11 cellular contexts compared by ENCODE assay signal in the genomic region with DNA sequence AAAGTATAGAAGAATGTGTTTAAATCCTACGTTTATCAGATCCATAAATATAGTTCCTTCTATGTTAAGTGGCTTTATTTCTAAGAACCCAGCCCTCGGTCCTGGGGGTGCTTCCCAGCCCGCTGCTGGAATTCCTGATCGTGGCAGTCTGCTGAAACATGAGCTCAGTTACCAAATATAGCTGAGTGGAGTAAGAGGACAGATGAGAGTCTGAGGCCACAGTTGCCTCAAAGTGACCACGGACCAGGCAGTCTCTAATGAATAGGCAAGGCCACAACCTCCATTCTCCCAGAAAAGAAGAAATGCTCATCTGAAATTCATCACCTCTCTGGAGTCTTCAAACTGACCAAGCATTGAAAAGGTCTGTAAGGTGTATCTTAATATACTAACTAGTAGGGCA. TPM values are rescaled to one million over a fixed set of nuclear protein-coding genes. Genes with fewer than 3 reads are reported as not detected.
A peak's percentile ranks its signal among the peaks of the same experiment; 100 is the strongest.
DNase-seq lines count a peak whose midpoint lies in the region; ATAC-seq, FAIRE-seq and TF ChIP-seq lines count a peak whose summit lies in the region.
"Had no signal": no experiment of that assay in that cellular context is flagged by ENCODE, and none has a peak within 500 bp of the region (broad histone marks: within the 10 kb centered on the region; RNA-seq: fewer than 3 reads in every experiment).

A gene (plus strand): TSS at position 219 of the 400 bp plus-strand sequence.

- no peaks in the 10 kb centered on the region for H3K79me2 ChIP-seq in H1 (ENCODE audit: control insufficient read depth in 1 of 2, insufficient read depth in 2 of 2, low read length in 2 of 2)

- peak; percentile 50 to 74 for ATAC-seq in lower lobe of right lung

- 0 out of 7 replicates have a peak, but pooled peaks cover 0 to 2% (median 0%) of the 10 kb centered on the region in 4 experiments for H3K4me1 ChIP-seq in H1 (replicated peaks in 1 of 4; ENCODE audit: control insufficient read depth in 3 of 4, insufficient read depth in 4 of 4, low read length in 3 of 4)
- no peaks in the 10 kb centered on the region for H3K4me1 ChIP-seq in lower lobe of right lung
- no peaks in the 10 kb centered on the region for H3K4me1 ChIP-seq in urinary bladder (ENCODE audit: insufficient read depth)

- POLR2A ChIA-PET in H1 (lab: Charles Lee; ENCODE audit: partially characterized antibody), result no interaction called here
- POLR2A ChIA-PET in activated CD4-positive, alpha-beta T cell treated with anti-CD3 and anti-CD28 coated beads, Interleukin-2, amount 10 ng/mL, durations not matched to agents 7 days and 5 days (lab: Charles Lee), result no interaction called here

- H3K4me3 ChIP-seq in H1 (ENCODE audit: extremely low read depth in 1 of 4, insufficient read depth in 2 of 4, low read depth in 3 of 4, low read length in 4 of 4), result no peak within 1 kb of the TSS
- no peak within 1 kb of the TSS for H3K4me3 ChIP-seq in lower lobe of right lung
- no peak within 1 kb of the TSS for H3K4me3 ChIP-seq in urinary bladder (ENCODE audit: low read depth, low read length)

- H3K4me3 Mint-ChIP-seq in activated CD4-positive, alpha-beta T cell treated with anti-CD3 and anti-CD28 coated beads, Interleukin-2, amount 10 ng/mL, durations not matched to agents 7 days and 5 days, result no peak within 1 kb of the TSS

- TF ChIP-seq POLR2A in H1 (IDR thresholded peaks at IDR 0.05; ENCODE audit: control extremely low read depth in 1 of 2, low read depth in 2 of 2, low read length in 2 of 2), result no peak

- no peak within 1 kb of the TSS for H4K5ac ChIP-seq in H1 (ENCODE audit: insufficient read length, low read depth, low read length)

- H3K18ac ChIP-seq in H1 (ENCODE audit: extremely low read depth, low read length), result no peak within 1 kb of the TSS

- H3K4me2 ChIP-seq in H1 (ENCODE audit: insufficient read depth in 1 of 2, low read depth in 2 of 2, low read length in 2 of 2), result no peak within 1 kb of the TSS

- H3K27me3 Mint-ChIP-seq in activated CD4-positive, alpha-beta T cell treated with anti-CD3 and anti-CD28 coated beads, Interleukin-2, amount 10 ng/mL, durations not matched to agents 7 days and 5 days, result peaks cover 16% of the 10 kb centered on the region

- no peak within 1 kb of the TSS for H3K4ac ChIP-seq in H1 (replicated peaks; ENCODE audit: insufficient read length, low read depth, low read length)

- TF ChIP-seq EP300 in H1 (IDR thresholded peaks at IDR 0.05; ENCODE audit: borderline replicate concordance in 1 of 2, low read depth in 2 of 2, low read length in 2 of 2), result no peak

- no peak within 1 kb of the TSS for H2BK120ac ChIP-seq in H1 (replicated peaks; ENCODE audit: low read depth, low read length)

- H4K91ac ChIP-seq in H1 (replicated peaks; ENCODE audit: insufficient read length, low read length), result no peak within 1 kb of the TSS

- intact Hi-C loops in T-helper 1 cell treated with Interleukin-12 subunit alpha and Interleukin-12 subunit beta and Interleukin-4 antibody, amounts not matched to agents 30 ng/mL and 1 ng/mL, for 36 hours (cut with micrococcal nuclease), result no loop called here
- intact Hi-C loops in lower lobe of right lung (cut with DNase I), result no loop called here

- FAIRE-seq in H1 (lab: Jason Lieb, UNC), result no peak

- H3K79me1 ChIP-seq in H1 (ENCODE audit: low read depth, low read length), result no peaks in the 10 kb centered on the region

- no peak within 1 kb of the TSS for H2BK20ac ChIP-seq in H1 (ENCODE audit: low read length)

- H3K27ac Mint-ChIP-seq in activated CD4-positive, alpha-beta T cell treated with anti-CD3 and anti-CD28 coated beads, Interleukin-2, amount 10 ng/mL, durations not matched to agents 7 days and 5 days, result no peak within 1 kb of the TSS

- CTCF ChIA-PET in H1 (lab: Charles Lee; ENCODE audit: partially characterized antibody), result interaction anchor here (1.2 to 1.4 kb wide), 2 partner anchors 9 to 425 kb away, joined by 3 to 4 read pairs; no protein-coding TSS in a partner anchor
- CTCF ChIA-PET in activated CD4-positive, alpha-beta T cell treated with anti-CD3 and anti-CD28 coated beads, Interleukin-2, amount 10 ng/mL, durations not matched to agents 7 days and 5 days (lab: Charles Lee), result interaction anchor here (1.1 kb wide), 1 partner anchor 13 kb away, joined by 3 read pairs; no protein-coding TSS in a partner anchor

- H3K27me3 ChIP-seq in H1 (replicated peaks in 1 of 4; ENCODE audit: control insufficient read depth in 3 of 4, extremely low read depth in 1 of 4, insufficient read depth in 3 of 4, low read length in 3 of 4), result no peaks in the 10 kb centered on the region
- no peaks in the 10 kb centered on the region for H3K27me3 ChIP-seq in lower lobe of right lung (ENCODE audit: low read depth)
- H3K27me3 ChIP-seq: neutrophil had no signal

- H3K9ac ChIP-seq in H1 (replicated peaks in 1 of 4; ENCODE audit: extremely low read depth in 1 of 4, low read depth in 3 of 4, low read length in 3 of 4), result no peak within 1 kb of the TSS

- H4K20me1 ChIP-seq in H1 (replicated peaks in 1 of 2; ENCODE audit: control insufficient read depth in 1 of 2, insufficient read depth in 2 of 2, low read length in 2 of 2), result no peaks in the 10 kb centered on the region

- H3K27ac ChIP-seq in H1 (ENCODE audit: low read depth, low read length) (no peak within 1 kb of the TSS), lower lobe of right lung (no peak within 1 kb of the TSS), urinary bladder (ENCODE audit: low read depth) (no peak within 1 kb of the TSS)
- H3K27ac ChIP-seq: neutrophil had no signal

- no peak within 1 kb of the TSS for H4K8ac ChIP-seq in H1 (ENCODE audit: extremely low read depth, insufficient read depth, low read length)

- H2BK5ac ChIP-seq in H1 (ENCODE audit: low read depth, low read length), result no peak within 1 kb of the TSS

- H2AFZ ChIP-seq in H1 (ENCODE audit: low read length), result peak within 1 kb of the TSS; percentile 64; the same call in 1 of the 2 replicates

- no peaks in the 10 kb centered on the region for H3K36me3 Mint-ChIP-seq in activated CD4-positive, alpha-beta T cell treated with anti-CD3 and anti-CD28 coated beads, Interleukin-2, amount 10 ng/mL, durations not matched to agents 7 days and 5 days (ENCODE audit: low read depth)

- H3K56ac ChIP-seq in H1 (replicated peaks; ENCODE audit: insufficient read length, low read depth, low read length), result no peak within 1 kb of the TSS

- H3K9me3 ChIP-seq in H1 (ENCODE audit: insufficient read depth in 2 of 2, low read depth in 1 of 2, low read length in 1 of 2), result no peaks in the 10 kb centered on the region
- H3K9me3 ChIP-seq in lower lobe of right lung, result no peaks in the 10 kb centered on the region
- H3K9me3 ChIP-seq: neutrophil had no signal

- DNase-seq in T-helper 1 cell (no peak), H1 (ENCODE audit: low read depth in 1 of 2, low spot score in 2 of 2) (no peak), lower lobe of right lung (peak; percentile 47), midbrain (lab: John Stamatoyannopoulos, UW) (no peak), NCI-H748 treated with DMSO at 0.1 percent for 48 hours (lab: John Stamatoyannopoulos, UW) (no peak)
- DNase-seq in activated CD4-positive, alpha-beta T cell treated with anti-CD3 and anti-CD28 coated beads, Interleukin-2, amount 10 ng/mL, durations not matched to agents 7 days and 5 days, result no peak
- DNase-seq: amniotic stem cell, trophoblast cell had no signal

- H3K4me1 Mint-ChIP-seq in activated CD4-positive, alpha-beta T cell treated with anti-CD3 and anti-CD28 coated beads, Interleukin-2, amount 10 ng/mL, durations not matched to agents 7 days and 5 days, result no peaks in the 10 kb centered on the region

- H3K9me3 Mint-ChIP-seq in activated CD4-positive, alpha-beta T cell treated with anti-CD3 and anti-CD28 coated beads, Interleukin-2, amount 10 ng/mL, durations not matched to agents 7 days and 5 days, result no peaks in the 10 kb centered on the region

- no peaks in the 10 kb centered on the region for H3K36me3 ChIP-seq in H1 (ENCODE audit: control insufficient read depth in 2 of 4, insufficient read depth in 4 of 4, low read length in 3 of 4)
- no peaks in the 10 kb centered on the region for H3K36me3 ChIP-seq in lower lobe of right lung
- no peaks in the 10 kb centered on the region for H3K36me3 ChIP-seq in urinary bladder (ENCODE audit: insufficient read depth)
- H3K36me3 ChIP-seq: neutrophil had no signal

- no peak within 1 kb of the TSS for H3K23ac ChIP-seq in H1 (ENCODE audit: insufficient read length)

- no peak within 1 kb of the TSS for H3K14ac ChIP-seq in H1 (ENCODE audit: insufficient read length)

- H3K23me2 ChIP-seq in H1 (ENCODE audit: low read depth, low read length), result no peaks in the 10 kb centered on the region

- H2AK5ac ChIP-seq in H1 (ENCODE audit: low read depth, low read length), result no peak within 1 kb of the TSS

- TF ChIP-seq CTCF in H1 (IDR thresholded peaks at IDR 0.05; ENCODE audit: control extremely low read depth in 1 of 3, insufficient read depth in 1 of 3, low read depth in 1 of 3, low read length in 3 of 3) (no peak), lower lobe of right lung (IDR thresholded peaks at IDR 0.05) (no peak)

- no peak for TF ChIP-seq RAD21 in H1 (IDR thresholded peaks at IDR 0.05 in 1 of 2, conservative IDR thresholded peaks at IDR 0.05 in 1 of 2; ENCODE audit: low read depth in 2 of 2, low read length in 2 of 2)

- 61% methylated on average over 5 of the region's 5 CpGs; no CpG with 5 or more reads in 1 of the 2 experiments for WGBS in H1 (ENCODE audit: extremely low coverage in 1 of 2, insufficient coverage in 1 of 2, insufficient read length in 1 of 2, insufficient replicate concordance in 2 of 2, low coverage in 1 of 2, low lambda C conversion rate in 2 of 2, missing lambda C conversion rate in 1 of 2), 2 experiments
- 30% methylated on average over 5 of the region's 5 CpGs for whole genome bisulfite sequencing in urinary bladder

- H2BK12ac ChIP-seq in H1 (ENCODE audit: low read depth, low read length), result no peak within 1 kb of the TSS

- H2BK15ac ChIP-seq in H1 (ENCODE audit: low read length), result no peak within 1 kb of the TSS

TF ChIP-seq in H1, 55 proteins besides CTCF, POLR2A, EP300 and RAD21 (continues in another document):
- TF ChIP-seq TAF7 (optimal IDR thresholded peaks at IDR 0.05; ENCODE audit: borderline replicate concordance, low read depth, low read length), result no peak

RNA-seq across cellular contexts. Expression of the gene that starts here (rescaled TPM):
- total RNA-seq in T-helper 1 cell treated with Interleukin-12 subunit alpha and Interleukin-12 subunit beta and Interleukin-4 antibody, amounts not matched to agents 30 ng/mL and 1 ng/mL, for 36 hours, result 10.3 and 12.1 TPM in 2 replicates
- 25.0 and 26.7 TPM in 2 replicates for total RNA-seq in H1 (2021; fragmentation: NEBNext Ultra II Directional; extraction: Animal tissue kit (Norgen Biotek cat#: 25700))
- 7.0 and 10.5 TPM in 2 replicates for polyA plus RNA-seq in H1 (2011; rRNA removed)
- polyA plus RNA-seq in H1 (2011; cell fraction: cytosol; rRNA removed), result 8.3 TPM
- polyA plus RNA-seq in H1 (2011; cell fraction: nucleus; rRNA removed), result 27.3 TPM
- 19.4 to 32.9 TPM (median 24.7 TPM) in 4 replicates for polyA plus RNA-seq in H1 (2012, experiment 1 of 2)
- 4.0 TPM for polyA plus RNA-seq in H1 (2012, experiment 2 of 2)
- 9.5 TPM for polyA plus RNA-seq in H1 (2013, experiment 1 of 2)
- polyA plus RNA-seq in H1 (2013, experiment 2 of 2), result 9.3 TPM
- 25.4 and 27.2 TPM in 2 replicates for polyA minus RNA-seq in H1 (2011; rRNA and poly(A)+ RNA removed)
- polyA minus RNA-seq in H1 (2011; cell fraction: cytosol; rRNA and poly(A)+ RNA removed), result 18.6 TPM
- 36.2 TPM for polyA minus RNA-seq in H1 (2011; cell fraction: nucleus; rRNA and poly(A)+ RNA removed)
- 91.9 TPM for total RNA-seq in lower lobe of right lung
- 441 TPM for total RNA-seq in urinary bladder
- 760 TPM for polyA plus RNA-seq in urinary bladder
- 1 to 10 TPM; 2.4 to 2.8 TPM for total RNA-seq in activated CD4-positive, alpha-beta T cell treated with anti-CD3 and anti-CD28 coated beads, Interleukin-2, amount 10 ng/mL, durations not matched to agents 7 days and 5 days

Comparison
In these comparisons a context has a peak if more than half of its experiments do, and no peak if none do; other contexts are left out.
1. RNA of the gene that starts here (polyA plus RNA-seq): 760 TPM in urinary bladder (single experiment); 4.0 to 32.9 TPM in H1; every median in the first group is over 10 times any median in the second.